Comparison of ENCODE assay signal across 15 cellular contexts in the genomic region with DNA sequence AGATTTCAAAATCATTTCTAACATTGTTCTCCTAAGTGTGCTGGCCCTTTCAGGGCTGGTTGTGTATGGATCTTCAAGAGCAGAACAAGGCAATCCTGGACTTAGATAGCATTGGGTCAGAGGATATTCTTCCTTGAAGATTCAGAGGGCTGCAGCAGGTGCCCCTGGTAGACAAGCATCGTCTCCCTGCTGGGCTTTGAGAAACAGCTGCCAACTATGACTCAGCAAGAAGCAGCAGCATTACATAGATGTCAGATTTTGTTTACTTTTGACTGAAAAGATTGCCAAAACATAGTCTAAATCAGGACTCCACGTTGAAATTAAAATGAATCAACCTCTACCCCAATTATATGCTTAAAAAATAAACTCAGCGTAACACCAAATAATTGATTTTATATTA.
DNase-seq lines count a peak whose midpoint lies in the region; ATAC-seq and TF ChIP-seq lines count a peak whose summit lies in the region.
"Had no signal": no experiment of that assay in that cellular context is flagged by ENCODE, and none has a peak within 500 bp of the region (broad histone marks: within the 10 kb centered on the region; RNA-seq: fewer than 3 reads in every experiment).

No MANE protein-coding gene starts in this region.

- peak; percentile 51 for DNase-seq in DMS153 treated with DMSO at 0.1 percent for 48 hours (lab: John Stamatoyannopoulos, UW; ENCODE audit: unreplicated experiment)
- peak; percentile 85 for DNase-seq in NCI-H1417 treated with DMSO at 0.1 percent for 48 hours (lab: John Stamatoyannopoulos, UW)
- peak in 1 of 2 experiments; percentile 10 for DNase-seq in PC-9
- peak; percentile 42 for DNase-seq in inferior parietal cortex (ENCODE audit: extremely low spot score)
- DNase-seq in AG08396 (ENCODE audit: low spot score), result no peak
- no peak for DNase-seq in GM10266 (ENCODE audit: extremely low spot score)
- no peak for DNase-seq in CD1c-positive myeloid dendritic cell (ENCODE audit: extremely low spot score)
- DNase-seq: activated CD8-positive, alpha-beta memory T cell treated with anti-CD3 and anti-CD28 coated beads, Interleukin-2, amount 10 ng/mL, durations not matched to agents 7 days and 5 days; CD4-positive, CD25-positive, alpha-beta regulatory T cell; GM23248; Karpas-422; Peyer's patch; T1000 had no signal

- peak overlapping the region; percentile 50 for H3K4me2 ChIP-seq in PC-9

- CTCF ChIA-PET in PC-9 (lab: Charles Lee), result no interaction called here

- 0 out of 2 replicates have a peak, but pooled peaks cover 7% of the 10 kb centered on the region for H3K9me2 ChIP-seq in PC-9 (ENCODE audit: insufficient read depth)

- POLR2A ChIA-PET in PC-9 (lab: Charles Lee; ENCODE audit: unreplicated experiment), result no interaction called here

- H4K20me1 ChIP-seq in PC-9 (ENCODE audit: insufficient read depth), result no peaks in the 10 kb centered on the region

- intact Hi-C loops in PC-9 (cut with micrococcal nuclease; ENCODE audit: unreplicated experiment), result no loop called here

- H3K36me3 ChIP-seq in PC-9 (ENCODE audit: low read depth), result no peaks in the 10 kb centered on the region
- H3K36me3 ChIP-seq: Peyer's patch had no signal

- no peaks in the 10 kb centered on the region for H3F3A ChIP-seq in PC-9 (ENCODE audit: insufficient read depth, low read depth)

- H3K27me3 ChIP-seq in PC-9 (ENCODE audit: insufficient read depth, low read depth), result no peaks in the 10 kb centered on the region
- H3K27me3 ChIP-seq: Peyer's patch had no signal

- TF ChIP-seq CTCF in PC-9 (conservative IDR thresholded peaks at IDR 0.05), result no peak
- no peak for TF ChIP-seq CTCF in GM10266 (IDR thresholded peaks at IDR 0.05; ENCODE audit: control insufficient read depth, insufficient read depth, low read depth, missing control alignments)

- H3K4me3 ChIP-seq in PC-9, result no peak overlapping the region
- H3K4me3 ChIP-seq: GM23248, Peyer's patch had no signal

- ATAC-seq in GM18858 (IDR thresholded peaks at IDR 0.05; ENCODE audit: unreplicated experiment), result no peak
- ATAC-seq: activated CD8-positive, alpha-beta memory T cell treated with anti-CD3 and anti-CD28 coated beads, Interleukin-2, amount 10 ng/mL, durations not matched to agents 7 days and 5 days; stimulated activated memory B cell treated with anti-CD40 and anti-IgM and Interleukin-4, amounts not matched to agents 10 μg/mL and 1 μg/mL and 100 μg/mL, for 72 hours had no signal

- 0 out of 2 replicates have a peak, but pooled peaks cover 3% of the 10 kb centered on the region for H3K9me3 ChIP-seq in PC-9 (ENCODE audit: insufficient read depth, low read depth)
- H3K9me3 ChIP-seq: Peyer's patch had no signal

- no peaks in the 10 kb centered on the region for H3K79me2 ChIP-seq in PC-9 (ENCODE audit: low read depth)

- no TSS peak for BruUV-seq in PC-9 (replicated peaks; lab: Mats Ljungman, UMichigan)

- peaks cover 17% of the 10 kb centered on the region for H3K4me1 ChIP-seq in PC-9 (replicated peaks; ENCODE audit: insufficient read depth)
- H3K4me1 ChIP-seq: Peyer's patch had no signal

- peak overlapping the region; percentile 61; the same call in 1 of the 2 replicates for H2AFZ ChIP-seq in PC-9
- H2AFZ ChIP-seq: GM23248 had no signal

- peak overlapping the region; percentile 18; the same call in 1 of the 2 replicates for H3K27ac ChIP-seq in PC-9
- H3K27ac ChIP-seq: GM23248, Peyer's patch had no signal

Comparison
In these comparisons a context has a peak if more than half of its experiments do, and no peak if none do; other contexts are left out.
1. DNase-seq: peak in DMS153 treated with DMSO at 0.1 percent for 48 hours (single experiment), NCI-H1417 treated with DMSO at 0.1 percent for 48 hours (single experiment) and inferior parietal cortex (single experiment); none in AG08396 (single experiment), GM10266 (single experiment) and CD1c-positive myeloid dendritic cell (single experiment).